ENCODE assay signal across 12 cellular contexts in the genomic region with DNA sequence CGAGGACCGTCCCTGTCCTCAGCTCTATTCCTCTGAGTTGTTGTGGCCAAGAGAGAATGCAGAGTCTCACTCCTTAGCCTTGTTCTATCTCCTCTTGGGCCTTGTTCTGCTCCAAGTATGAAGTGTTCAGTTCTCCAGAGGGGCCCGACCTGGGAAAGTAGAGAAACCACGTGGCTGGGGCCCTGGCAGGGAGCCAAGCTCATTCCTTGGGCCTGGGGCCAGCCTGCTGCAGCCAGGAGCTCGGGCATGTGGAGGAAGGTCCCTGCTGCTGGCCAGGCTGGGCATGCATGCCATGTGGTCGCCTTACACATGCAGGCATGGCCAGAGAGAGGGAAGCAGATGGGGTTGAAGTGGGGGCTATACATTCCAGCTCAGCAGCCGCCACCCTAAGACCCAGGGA.
DNase-seq lines count a peak whose midpoint lies in the region; ATAC-seq, FAIRE-seq and TF ChIP-seq lines count a peak whose summit lies in the region.
"Had no signal": no experiment of that assay in that cellular context is flagged by ENCODE, and none has a peak within 500 bp of the region (broad histone marks: within the 10 kb centered on the region; RNA-seq: fewer than 3 reads in every experiment).

No MANE protein-coding gene starts in this region.

- H3K9ac ChIP-seq in IMR-90 (ENCODE audit: low read depth, low read length) (no peak overlapping the region), astrocyte (ENCODE audit: low read length) (no peak overlapping the region), smooth muscle cell (ENCODE audit: low read depth) (no peak overlapping the region)

- H3K9me3 ChIP-seq in IMR-90 (ENCODE audit: control insufficient read depth, insufficient read depth, low read length), result no peaks in the 10 kb centered on the region
- H3K9me3 ChIP-seq in astrocyte (ENCODE audit: insufficient read depth, low read depth, low read length), result no peaks in the 10 kb centered on the region
- H3K9me3 ChIP-seq in smooth muscle cell (replicated peaks; ENCODE audit: low read depth), result no peaks in the 10 kb centered on the region
- H3K9me3 ChIP-seq: upper lobe of left lung had no signal

- TF ChIP-seq CTCF in IMR-90 (conservative IDR thresholded peaks at IDR 0.05; ENCODE audit: low read depth, low read length) (no peak), astrocyte (IDR thresholded peaks at IDR 0.05; ENCODE audit: insufficient read depth, low read depth, low read length) (no peak), smooth muscle cell (IDR thresholded peaks at IDR 0.05; ENCODE audit: borderline replicate concordance, insufficient read depth, poor library complexity, severe bottlenecking) (no peak), CD14-positive monocyte (IDR thresholded peaks at IDR 0.05) (no peak)

- peak overlapping the region; percentile 84 for H3K14ac ChIP-seq in IMR-90 (replicated peaks; ENCODE audit: low read depth, low read length)

- H2AFZ ChIP-seq in IMR-90 (replicated peaks; ENCODE audit: low read length, poor library complexity), result peak overlapping the region; percentile 28
- H2AFZ ChIP-seq in astrocyte (ENCODE audit: low read depth, low read length), result no peak overlapping the region
- H2AFZ ChIP-seq in smooth muscle cell (ENCODE audit: low read depth), result no peak overlapping the region

- H3F3A ChIP-seq in smooth muscle cell (ENCODE audit: low read depth), result peaks cover 9% of the 10 kb centered on the region

- no peaks in the 10 kb centered on the region for H3K27me3 ChIP-seq in IMR-90 (ENCODE audit: control insufficient read depth, insufficient read depth, low read length)
- no peaks in the 10 kb centered on the region for H3K27me3 ChIP-seq in astrocyte (ENCODE audit: insufficient read depth, low read length)
- no peaks in the 10 kb centered on the region for H3K27me3 ChIP-seq in smooth muscle cell (ENCODE audit: low read depth)
- H3K27me3 ChIP-seq: upper lobe of left lung had no signal

- peak overlapping the region; percentile 84; the same call in 1 of the 2 replicates for H2AK5ac ChIP-seq in IMR-90 (ENCODE audit: low read depth, low read length)

- FAIRE-seq in astrocyte (lab: Jason Lieb, UNC), result no peak

- H3K4ac ChIP-seq in IMR-90 (ENCODE audit: low read depth, low read length), result peak overlapping the region; percentile 77

- WGBS in IMR-90 (ENCODE audit: extremely low coverage in 2 of 2, insufficient read length in 1 of 2), 2 experiments, result no CpG with 5 or more reads among the region's 7 CpGs
- WGBS in smooth muscle cell (ENCODE audit: low lambda C conversion rate), result 74% methylated on average over 7 of the region's 7 CpGs

- peak overlapping the region; percentile 58 for H3K18ac ChIP-seq in IMR-90 (ENCODE audit: low read depth, low read length)

- H3K56ac ChIP-seq in IMR-90 (ENCODE audit: extremely low read depth, insufficient read depth, low read length), result no peak overlapping the region

- TF ChIP-seq RAD21 in IMR-90 (IDR thresholded peaks at IDR 0.05; ENCODE audit: low read length), result no peak

- peak overlapping the region; percentile 32 for H2BK120ac ChIP-seq in IMR-90 (ENCODE audit: low read depth, low read length)

- H4K8ac ChIP-seq in IMR-90 (ENCODE audit: low read depth in 2 of 2, low read length in 2 of 2), result peak overlapping the region in 1 of 2 experiments; percentile 53; a peak in 1 of 4 replicates

- H3K4me3 ChIP-seq in IMR-90 (ENCODE audit: insufficient read depth, low read depth, low read length), result no peak overlapping the region
- no peak overlapping the region for H3K4me3 ChIP-seq in astrocyte (ENCODE audit: insufficient read depth, low read depth, low read length)
- no peak overlapping the region for H3K4me3 ChIP-seq in smooth muscle cell
- H3K4me3 ChIP-seq: upper lobe of left lung had no signal

- peaks cover 41% of the 10 kb centered on the region for H3K36me3 Mint-ChIP-seq in astrocyte (ENCODE audit: low read depth, unreplicated experiment)
- no peaks in the 10 kb centered on the region for H3K36me3 Mint-ChIP-seq in CD14-positive monocyte
- no peaks in the 10 kb centered on the region for H3K36me3 Mint-ChIP-seq in immature natural killer cell
- H3K36me3 Mint-ChIP-seq: natural killer cell had no signal

- BruUV-seq in IMR-90 (replicated peaks; lab: Mats Ljungman, UMichigan), result no TSS peak

- DNase-seq in IMR-90, result peak; percentile 45
- peak; percentile 17 for DNase-seq in astrocyte (ENCODE audit: low read depth)
- DNase-seq in left ventricle myocardium superior, result peak; percentile 82
- DNase-seq in smooth muscle cell (lab: John Stamatoyannopoulos, UW; ENCODE audit: unreplicated experiment), result peak; percentile 15
- DNase-seq in CD14-positive monocyte (ENCODE audit: low spot score), result no peak
- no peak for DNase-seq in OCI-M2 (lab: John Stamatoyannopoulos, UW; ENCODE audit: unreplicated experiment)
- DNase-seq in immature natural killer cell, result no peak
- DNase-seq: natural killer cell; NK-92 treated with Interleukin-12 subunit alpha and Interleukin-12 subunit beta, amount 100 ng/mL, for 24 hours had no signal

- H3K4me3 Mint-ChIP-seq in astrocyte (ENCODE audit: unreplicated experiment) (no peak overlapping the region), CD14-positive monocyte (no peak overlapping the region), immature natural killer cell (no peak overlapping the region)
- H3K4me3 Mint-ChIP-seq: dendritic cell treated with granulocyte-macrophage colony-stimulating factor and Interleukin-4, amounts not matched to agents 40 ng/mL and 50 ng/mL, for 4 days; natural killer cell had no signal

- H3K79me1 ChIP-seq in IMR-90 (ENCODE audit: low read depth in 1 of 2, low read length in 2 of 2), result peaks cover 0 to 7% of the 10 kb centered on the region in 2 experiments; a peak in 1 of 4 replicates

- dilution Hi-C loops in IMR-90 (cut with HindIII; ENCODE audit: low sequenced_read_pairs, unreplicated experiment), result no loop called here

- H3K23ac ChIP-seq in IMR-90 (ENCODE audit: low read depth, low read length), result peak overlapping the region; percentile 67; the same call in 1 of the 2 replicates

- POLR2A ChIA-PET in IMR-90 (lab: Charles Lee; ENCODE audit: unreplicated experiment), result no interaction called here

- no peaks in the 10 kb centered on the region for H3K9me3 Mint-ChIP-seq in astrocyte (ENCODE audit: unreplicated experiment)
- H3K9me3 Mint-ChIP-seq in CD14-positive monocyte, result no peaks in the 10 kb centered on the region
- no peaks in the 10 kb centered on the region for H3K9me3 Mint-ChIP-seq in immature natural killer cell
- H3K9me3 Mint-ChIP-seq: dendritic cell treated with granulocyte-macrophage colony-stimulating factor and Interleukin-4, amounts not matched to agents 40 ng/mL and 50 ng/mL, for 4 days; natural killer cell had no signal

- H2BK15ac ChIP-seq in IMR-90 (ENCODE audit: low read depth, low read length), result no peak overlapping the region

- in situ Hi-C loops in IMR-90 (cut with MboI; ENCODE audit: low sequenced_read_pairs), result no loop called here

- CTCF ChIA-PET in IMR-90 (lab: Yijun Ruan, JAX), result no interaction called here

- H3K4me1 ChIP-seq in IMR-90 (ENCODE audit: control insufficient read depth, insufficient read depth, low read length), result peaks cover 42% of the 10 kb centered on the region
- H3K4me1 ChIP-seq in astrocyte (ENCODE audit: insufficient read depth, low read length), result peaks cover 20% of the 10 kb centered on the region
- H3K4me1 ChIP-seq in smooth muscle cell (ENCODE audit: low read depth), result no peaks in the 10 kb centered on the region

- ATAC-seq in IMR-90 (ENCODE audit: low read depth) (no peak; the same call in none of the 2 replicates), left ventricle myocardium superior (peak; percentile 80), HG03565 (IDR thresholded peaks at IDR 0.05; ENCODE audit: unreplicated experiment) (no peak)

- H3K79me2 ChIP-seq in astrocyte (ENCODE audit: insufficient read depth, low read length) (no peaks in the 10 kb centered on the region), smooth muscle cell (ENCODE audit: low read depth) (no peaks in the 10 kb centered on the region)

- H3K9me1 ChIP-seq in IMR-90 (ENCODE audit: insufficient read depth, low read length), result peaks cover 33% of the 10 kb centered on the region

- H4K91ac ChIP-seq in IMR-90 (ENCODE audit: insufficient read depth, low read depth, low read length), result peak overlapping the region; percentile 25; the same call in 1 of the 2 replicates

- TF ChIP-seq POLR2A in IMR-90 (IDR thresholded peaks at IDR 0.05; ENCODE audit: low read depth, low read length), result no peak

- peak overlapping the region; percentile 26 for H2BK5ac ChIP-seq in IMR-90 (ENCODE audit: low read depth, low read length, poor library complexity, severe bottlenecking)

- peak overlapping the region; percentile 73 for H4K5ac ChIP-seq in IMR-90 (ENCODE audit: low read depth, low read length)

- H2BK20ac ChIP-seq in IMR-90 (ENCODE audit: low read depth, low read length), result peak overlapping the region; percentile 40; the same call in 1 of the 2 replicates

- no peaks in the 10 kb centered on the region for H4K20me1 ChIP-seq in IMR-90 (ENCODE audit: insufficient read depth, low read length)
- no peaks in the 10 kb centered on the region for H4K20me1 ChIP-seq in astrocyte (ENCODE audit: insufficient read depth, low read length)
- no peaks in the 10 kb centered on the region for H4K20me1 ChIP-seq in smooth muscle cell (ENCODE audit: low read depth)

- H3K27me3 Mint-ChIP-seq in astrocyte (ENCODE audit: low read depth, unreplicated experiment) (peaks cover 2% of the 10 kb centered on the region), CD14-positive monocyte (ENCODE audit: low read depth in 3 of 3) (peaks cover 0 to 7% (median 2%) of the 10 kb centered on the region in 3 donors), immature natural killer cell (ENCODE audit: low read depth in 3 of 3) (peaks cover 0 to 3% (median 2%) of the 10 kb centered on the region in 3 donors)
- H3K27me3 Mint-ChIP-seq: dendritic cell treated with granulocyte-macrophage colony-stimulating factor and Interleukin-4, amounts not matched to agents 40 ng/mL and 50 ng/mL, for 4 days had no signal

- H3K27ac Mint-ChIP-seq in astrocyte (ENCODE audit: unreplicated experiment) (no peak overlapping the region), CD14-positive monocyte (no peak overlapping the region), immature natural killer cell (no peak overlapping the region)
- H3K27ac Mint-ChIP-seq: dendritic cell treated with granulocyte-macrophage colony-stimulating factor and Interleukin-4, amounts not matched to agents 40 ng/mL and 50 ng/mL, for 4 days; natural killer cell had no signal

- intact Hi-C loops in IMR-90 (cut with micrococcal nuclease), result no loop called here
- intact Hi-C loops in left ventricle myocardium superior (cut with micrococcal nuclease), result no loop called here
- intact Hi-C loops in CD14-positive monocyte (cut with micrococcal nuclease), result no loop called here

- H3K36me3 ChIP-seq in IMR-90 (ENCODE audit: control insufficient read depth, insufficient read depth, low read length) (peaks cover 6% of the 10 kb centered on the region), astrocyte (ENCODE audit: insufficient read depth, low read length) (peaks cover 8% of the 10 kb centered on the region), smooth muscle cell (ENCODE audit: low read depth) (no peaks in the 10 kb centered on the region)
- H3K36me3 ChIP-seq: upper lobe of left lung had no signal

- peak overlapping the region; percentile 38 for H3K4me2 ChIP-seq in IMR-90 (ENCODE audit: low read depth, low read length)
- no peak overlapping the region for H3K4me2 ChIP-seq in astrocyte (ENCODE audit: low read length)
- no peak overlapping the region for H3K4me2 ChIP-seq in smooth muscle cell

- peaks cover 7% of the 10 kb centered on the region for H3K4me1 Mint-ChIP-seq in astrocyte (ENCODE audit: low read depth, unreplicated experiment)
- no peaks in the 10 kb centered on the region for H3K4me1 Mint-ChIP-seq in CD14-positive monocyte
- H3K4me1 Mint-ChIP-seq in immature natural killer cell, result no peaks in the 10 kb centered on the region
- H3K4me1 Mint-ChIP-seq: natural killer cell had no signal

- peak overlapping the region; percentile 29 for H2AK9ac ChIP-seq in IMR-90 (replicated peaks; ENCODE audit: low read depth, low read length, poor library complexity)

- H3K27ac ChIP-seq in IMR-90 (ENCODE audit: insufficient read depth, low read length), result peak overlapping the region; percentile 33; the same call in 1 of the 2 replicates
- H3K27ac ChIP-seq in astrocyte (ENCODE audit: low read depth, low read length), result no peak overlapping the region
- H3K27ac ChIP-seq in smooth muscle cell (ENCODE audit: low read depth), result no peak overlapping the region
- H3K27ac ChIP-seq: upper lobe of left lung had no signal

Comparison
In these comparisons a context has a peak if more than half of its experiments do, and no peak if none do; other contexts are left out.
1. DNase-seq: peak in IMR-90 (single experiment), astrocyte (single experiment), left ventricle myocardium superior (single experiment) and smooth muscle cell (single experiment); none in CD14-positive monocyte (single experiment), OCI-M2 (single experiment) and immature natural killer cell (0 of 3).